In the genomic region with DNA sequence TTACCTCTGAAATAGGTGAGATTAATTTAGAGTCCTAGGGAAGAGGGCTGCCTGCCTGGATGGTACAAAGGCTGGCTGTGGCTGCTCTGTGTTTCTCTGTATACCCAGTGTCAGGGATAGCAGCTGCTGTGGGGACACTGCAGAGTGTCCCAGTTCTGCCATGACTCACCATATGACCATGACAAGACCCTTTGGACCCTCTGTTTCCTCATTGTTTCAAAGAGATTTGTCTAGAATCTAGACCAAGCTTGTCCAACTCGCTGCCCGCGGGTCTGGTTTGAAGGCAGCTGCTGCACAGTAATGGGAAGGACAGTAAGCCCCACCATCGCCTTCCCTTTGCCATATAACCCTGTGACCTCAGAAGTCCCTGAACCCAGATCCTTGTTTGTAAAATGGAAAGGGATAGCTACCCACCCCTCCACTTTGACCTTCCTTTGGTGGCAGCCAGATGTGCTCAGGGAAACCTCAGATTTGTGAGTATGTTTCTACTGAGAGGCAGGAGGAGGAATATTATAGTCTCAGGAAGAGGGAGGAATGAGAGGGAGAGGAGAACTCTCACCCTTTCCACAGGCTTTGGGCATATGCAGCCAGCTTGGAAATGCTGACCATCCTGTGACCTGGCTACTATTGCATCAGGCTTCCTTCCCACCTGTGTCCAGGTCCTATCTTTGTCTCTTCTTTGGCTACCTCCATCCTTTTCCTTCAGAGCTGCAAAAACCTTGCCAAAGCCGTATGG, we compare ENCODE assay signal across 1 cellular context.
TF ChIP-seq lines count a peak whose summit lies in the region.

No MANE protein-coding gene starts in this region.

TF ChIP-seq in IMR-90, 13 proteins besides CTCF, POLR2A, EP300 and RAD21 (continued from another document):
- TF ChIP-seq RCOR1 (IDR thresholded peaks at IDR 0.05; ENCODE audit: insufficient replicate concordance, low read length), result no peak
- no peak for TF ChIP-seq CEBPB (IDR thresholded peaks at IDR 0.05; ENCODE audit: low read depth, low read length)
- TF ChIP-seq, protein P1, sequence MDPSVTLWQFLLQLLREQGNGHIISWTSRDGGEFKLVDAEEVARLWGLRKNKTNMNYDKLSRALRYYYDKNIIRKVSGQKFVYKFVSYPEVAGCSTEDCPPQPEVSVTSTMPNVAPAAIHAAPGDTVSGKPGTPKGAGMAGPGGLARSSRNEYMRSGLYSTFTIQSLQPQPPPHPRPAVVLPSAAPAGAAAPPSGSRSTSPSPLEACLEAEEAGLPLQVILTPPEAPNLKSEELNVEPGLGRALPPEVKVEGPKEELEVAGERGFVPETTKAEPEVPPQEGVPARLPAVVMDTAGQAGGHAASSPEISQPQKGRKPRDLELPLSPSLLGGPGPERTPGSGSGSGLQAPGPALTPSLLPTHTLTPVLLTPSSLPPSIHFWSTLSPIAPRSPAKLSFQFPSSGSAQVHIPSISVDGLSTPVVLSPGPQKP (IDR thresholded peaks at IDR 0.05; ENCODE audit: borderline replicate concordance, low read depth, low read length), result no peak
- no peak for TF ChIP-seq RFX5 (IDR thresholded peaks at IDR 0.05; ENCODE audit: low read depth, low read length)
- no peak for TF ChIP-seq BHLHE40 (IDR thresholded peaks at IDR 0.05; ENCODE audit: low read depth, low read length)
